ENCODE assay signal across 26 cellular contexts in genomic region chr19:31883299-31883990, GRCh38.
"Had no signal": no experiment of that assay in that cellular context is flagged by ENCODE, and none has a peak within 500 bp of the region (broad histone marks: within the 10 kb centered on the region; RNA-seq: fewer than 3 reads in every experiment).

No MANE protein-coding gene starts in this region.

- H3K27me3 Mint-ChIP-seq: activated CD4-positive, alpha-beta memory T cell treated with anti-CD3 and anti-CD28 coated beads for 36 hours; activated CD4-positive, alpha-beta T cell treated with anti-CD3 and anti-CD28 coated beads, Interleukin-2, amount 10 ng/mL, durations not matched to agents 24 days and 14 days; activated naive CD4-positive, alpha-beta T cell treated with anti-CD3 and anti-CD28 coated beads, Interleukin-2, amount 10 ng/mL, durations not matched to agents 7 days and 5 days; activated naive CD8-positive, alpha-beta T cell treated with anti-CD3 and anti-CD28 coated beads, Interleukin-2, amount 10 ng/mL, durations not matched to agents 7 days and 5 days; naive B cell; stimulated activated naive CD8-positive, alpha-beta T cell treated with anti-CD3 and anti-CD28 coated beads, Interleukin-15, amount 100 ng/mL, for 72 hours had no signal

- H3K4me3 ChIP-seq: ascending aorta, skin epidermis, uterus had no signal

- H3K36me3 Mint-ChIP-seq: activated CD4-positive, alpha-beta memory T cell treated with anti-CD3 and anti-CD28 coated beads for 36 hours; activated naive CD4-positive, alpha-beta T cell treated with anti-CD3 and anti-CD28 coated beads, Interleukin-2, amount 10 ng/mL, durations not matched to agents 7 days and 5 days; activated naive CD8-positive, alpha-beta T cell treated with anti-CD3 and anti-CD28 coated beads, Interleukin-2, amount 10 ng/mL, durations not matched to agents 7 days and 5 days; naive B cell; stimulated activated effector memory CD8-positive, alpha-beta T cell treated with anti-CD3 and anti-CD28 coated beads, Interleukin-12 subunit alpha, Interleukin-12 subunit beta, amount 100 ng/mL, for 72 hours; type B pancreatic cell had no signal

- H3K9me3 Mint-ChIP-seq: type B pancreatic cell had no signal

- DNase-seq: activated CD4-positive, alpha-beta memory T cell treated with anti-CD3 and anti-CD28 coated beads for 36 hours; activated CD4-positive, alpha-beta T cell treated with anti-CD3 and anti-CD28 coated beads, Interleukin-2, amount 10 ng/mL, durations not matched to agents 24 days and 14 days; activated CD8-positive, alpha-beta memory T cell treated with anti-CD3 and anti-CD28 coated beads, Interleukin-2, amount 50 U/mL, for 4 hours; activated gamma-delta T cell; activated naive CD4-positive, alpha-beta T cell treated with anti-CD3 and anti-CD28 coated beads, Interleukin-2, amount 10 ng/mL, durations not matched to agents 7 days and 5 days; activated naive CD8-positive, alpha-beta T cell treated with anti-CD3 and anti-CD28 coated beads, Interleukin-2, amount 10 ng/mL, durations not matched to agents 7 days and 5 days; activated T-cell treated with anti-CD3 and anti-CD28 coated beads, Interleukin-2, amount 50 U/mL, for 1 hour; central memory CD4-positive, alpha-beta T cell; left ventricle myocardium superior; naive B cell; stimulated activated CD4-positive, alpha-beta T cell treated with anti-CD3 and anti-CD28 coated beads, Interleukin-12 subunit alpha, Interleukin-12 subunit beta, amount 100 ng/mL, for 4 hours; stimulated activated CD4-positive, alpha-beta T cell treated with anti-CD3 and anti-CD28 coated beads, Interleukin-4, amount 100 ng/mL, for 24 hours; stimulated activated naive CD8-positive, alpha-beta T cell treated with anti-CD3 and anti-CD28 coated beads, Interleukin-15, amount 100 ng/mL, for 72 hours; substantia nigra; SW 1271; T-helper 9 cell; uterus had no signal

- H3K4me1 Mint-ChIP-seq: activated CD4-positive, alpha-beta T cell treated with anti-CD3 and anti-CD28 coated beads, Interleukin-2, amount 10 ng/mL, durations not matched to agents 24 days and 14 days; activated naive CD4-positive, alpha-beta T cell treated with anti-CD3 and anti-CD28 coated beads, Interleukin-2, amount 10 ng/mL, durations not matched to agents 7 days and 5 days; activated naive CD8-positive, alpha-beta T cell treated with anti-CD3 and anti-CD28 coated beads, Interleukin-2, amount 10 ng/mL, durations not matched to agents 7 days and 5 days; naive B cell; stimulated activated effector memory CD8-positive, alpha-beta T cell treated with anti-CD3 and anti-CD28 coated beads, Interleukin-12 subunit alpha, Interleukin-12 subunit beta, amount 100 ng/mL, for 72 hours; stimulated activated naive CD8-positive, alpha-beta T cell treated with anti-CD3 and anti-CD28 coated beads, Interleukin-15, amount 100 ng/mL, for 72 hours had no signal

- ATAC-seq: activated CD4-positive, CD25-positive, alpha-beta regulatory T cell treated with anti-CD3 and anti-CD28 coated beads, Interleukin-2, amount 50 U/mL, for 24 hours; left ventricle myocardium superior; sciatic nerve; stimulated activated effector memory CD8-positive, alpha-beta T cell treated with anti-CD3 and anti-CD28 coated beads, Interleukin-12 subunit alpha, Interleukin-12 subunit beta, amount 100 ng/mL, for 72 hours; stimulated activated naive CD8-positive, alpha-beta T cell treated with anti-CD3 and anti-CD28 coated beads, Interleukin-15, amount 100 ng/mL, for 72 hours had no signal

- H3K4me3 Mint-ChIP-seq: activated CD4-positive, alpha-beta memory T cell treated with anti-CD3 and anti-CD28 coated beads for 36 hours; activated CD4-positive, alpha-beta T cell treated with anti-CD3 and anti-CD28 coated beads, Interleukin-2, amount 10 ng/mL, durations not matched to agents 24 days and 14 days; activated naive CD4-positive, alpha-beta T cell treated with anti-CD3 and anti-CD28 coated beads, Interleukin-2, amount 10 ng/mL, durations not matched to agents 7 days and 5 days; activated naive CD8-positive, alpha-beta T cell treated with anti-CD3 and anti-CD28 coated beads, Interleukin-2, amount 10 ng/mL, durations not matched to agents 7 days and 5 days; naive B cell; stimulated activated effector memory CD8-positive, alpha-beta T cell treated with anti-CD3 and anti-CD28 coated beads, Interleukin-12 subunit alpha, Interleukin-12 subunit beta, amount 100 ng/mL, for 72 hours; stimulated activated naive CD8-positive, alpha-beta T cell treated with anti-CD3 and anti-CD28 coated beads, Interleukin-15, amount 100 ng/mL, for 72 hours; T-helper 1 cell treated with Interleukin-12 subunit alpha and Interleukin-12 subunit beta and Interleukin-4 antibody, amounts not matched to agents 30 μg/mL and 1 μg/mL, for 36 hours; type B pancreatic cell had no signal

- H3K27me3 ChIP-seq: ascending aorta, uterus had no signal

- H3K27ac ChIP-seq: ascending aorta, epithelial cell of prostate, skin epidermis, uterus, VCaP had no signal

- H3K36me3 ChIP-seq: ascending aorta, uterus had no signal

- H3K9me3 ChIP-seq: ascending aorta, uterus had no signal

- H3K27ac Mint-ChIP-seq: activated CD4-positive, alpha-beta memory T cell treated with anti-CD3 and anti-CD28 coated beads for 36 hours; activated CD4-positive, alpha-beta T cell treated with anti-CD3 and anti-CD28 coated beads, Interleukin-2, amount 10 ng/mL, durations not matched to agents 24 days and 14 days; activated naive CD4-positive, alpha-beta T cell treated with anti-CD3 and anti-CD28 coated beads, Interleukin-2, amount 10 ng/mL, durations not matched to agents 7 days and 5 days; activated naive CD8-positive, alpha-beta T cell treated with anti-CD3 and anti-CD28 coated beads, Interleukin-2, amount 10 ng/mL, durations not matched to agents 7 days and 5 days; naive B cell; stimulated activated effector memory CD8-positive, alpha-beta T cell treated with anti-CD3 and anti-CD28 coated beads, Interleukin-12 subunit alpha, Interleukin-12 subunit beta, amount 100 ng/mL, for 72 hours; stimulated activated naive CD8-positive, alpha-beta T cell treated with anti-CD3 and anti-CD28 coated beads, Interleukin-15, amount 100 ng/mL, for 72 hours; T-helper 1 cell treated with Interleukin-12 subunit alpha and Interleukin-12 subunit beta and Interleukin-4 antibody, amounts not matched to agents 30 μg/mL and 1 μg/mL, for 36 hours; type B pancreatic cell had no signal
